ENCODE assay signal across 9 cellular contexts in the genomic region with DNA sequence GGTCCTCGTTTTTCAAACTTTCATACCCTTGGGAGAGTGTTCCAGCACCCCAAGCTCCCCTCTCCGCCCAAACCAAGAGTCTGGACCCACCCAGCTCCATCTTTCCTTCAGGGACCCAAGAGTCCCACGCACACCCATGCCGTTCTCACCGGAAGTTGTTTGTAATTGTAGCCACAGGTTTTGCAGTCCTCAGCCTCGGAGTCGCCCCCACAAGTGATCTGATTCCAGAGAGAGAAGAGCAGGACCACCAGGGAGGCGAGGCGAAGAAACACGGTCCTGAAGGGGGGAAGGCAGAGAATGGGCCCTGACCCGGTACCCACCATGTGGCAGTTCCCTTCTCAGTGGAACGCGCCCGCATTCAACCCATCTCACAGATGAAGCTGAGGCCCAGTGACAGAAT. TPM values are rescaled to one million over a fixed set of nuclear protein-coding genes. Genes with fewer than 3 reads are reported as not detected.
A peak's percentile ranks its signal among the peaks of the same experiment; 100 is the strongest.
DNase-seq lines count a peak whose midpoint lies in the region; ATAC-seq, FAIRE-seq and TF ChIP-seq lines count a peak whose summit lies in the region.
"Had no signal": no experiment of that assay in that cellular context is flagged by ENCODE, and none has a peak within 500 bp of the region (broad histone marks: within the 10 kb centered on the region; RNA-seq: fewer than 3 reads in every experiment).

No MANE protein-coding gene starts in this region.

- H3K4me3 ChIP-seq in GM23338 = peak overlapping the region; percentile 58
- peak overlapping the region; percentile 32; the same call in 1 of the 2 replicates for H3K4me3 ChIP-seq in GM12878
- H3K4me3 ChIP-seq in mucosa of rectum (ENCODE audit: low read length in 2 of 2) = peak overlapping the region; percentile 54 to 70

- no peak for TF ChIP-seq RAD21 in GM12878 (IDR thresholded peaks at IDR 0.05; ENCODE audit: insufficient read depth, low read depth, low read length)

- peaks cover 2% of the 10 kb centered on the region; the same call in 2 of the 3 replicates for H3K9me3 Mint-ChIP-seq in GM23338

- POLR2A ChIA-PET in GM12878 (lab: Charles Lee) = no interaction called here

- no peak overlapping the region for H2AFZ ChIP-seq in GM23338
- no peak overlapping the region for H2AFZ ChIP-seq in GM12878 (ENCODE audit: control insufficient read depth, low read depth, low read length)

- WGBS in GM12878 (ENCODE audit: insufficient coverage, insufficient replicate concordance, low lambda C conversion rate, missing lambda C conversion rate) = 91% methylated on average over 14 of the region's 14 CpGs

- in situ Hi-C loops in GM12878 (cut with MboI) = no loop called here

- no peak overlapping the region for H3K27ac Mint-ChIP-seq in GM23338

- peaks cover 9% of the 10 kb centered on the region; the same call in 1 of the 2 replicates for H3K79me2 ChIP-seq in GM23338 (replicated peaks; ENCODE audit: insufficient read depth)
- peaks cover 8% of the 10 kb centered on the region for H3K79me2 ChIP-seq in GM12878 (ENCODE audit: control insufficient read depth, insufficient read depth, low read length)

- no peak for DNase-seq in GM23338 (ENCODE audit: low spot score)
- DNase-seq in GM12878 (ENCODE audit: low read depth, low spot score) = no peak
- no peak for DNase-seq in AML-193 (lab: John Stamatoyannopoulos, UW)
- no peak for DNase-seq in foreskin melanocyte
- DNase-seq in cerebellar cortex (ENCODE audit: low spot score) = no peak

- no peak for TF ChIP-seq EP300 in GM12878 (IDR thresholded peaks at IDR 0.05; ENCODE audit: borderline replicate concordance in 1 of 2, control insufficient read depth in 1 of 2, low read depth in 2 of 2, low read length in 2 of 2)

- no peak for FAIRE-seq in GM12878 (lab: Jason Lieb, UNC)

- peak overlapping the region; percentile 97 for H3K27ac ChIP-seq in 22Rv1
- no peak overlapping the region for H3K27ac ChIP-seq in GM23338 (ENCODE audit: low read depth)
- H3K27ac ChIP-seq in GM12878 (ENCODE audit: control insufficient read depth, insufficient read depth) = no peak overlapping the region
- H3K27ac ChIP-seq in mucosa of rectum (ENCODE audit: low read depth in 2 of 2, low read length in 2 of 2) = peak overlapping the region; percentile 80 to 89

- RAD21 ChIA-PET in GM12878 (lab: Charles Lee; ENCODE audit: unreplicated experiment) = no interaction called here

- CTCF ChIA-PET in GM12878 (lab: Yijun Ruan, JAX) = no interaction called here

- H4K20me1 ChIP-seq in GM23338 (replicated peaks; ENCODE audit: insufficient read depth) (peaks cover 2% of the 10 kb centered on the region; the same call in 1 of the 2 replicates), GM12878 (ENCODE audit: control insufficient read depth, insufficient read depth) (no peaks in the 10 kb centered on the region)

- H3K36me3 ChIP-seq in GM23338 (ENCODE audit: insufficient read depth) = no peaks in the 10 kb centered on the region
- no peaks in the 10 kb centered on the region for H3K36me3 ChIP-seq in GM12878 (ENCODE audit: control insufficient read depth in 2 of 2, insufficient read depth in 2 of 2, low read length in 1 of 2)
- peaks cover 2 to 3% of the 10 kb centered on the region in 2 donors for H3K36me3 ChIP-seq in mucosa of rectum (ENCODE audit: control insufficient read depth in 2 of 2, insufficient read depth in 2 of 2, low read length in 2 of 2)

- peaks cover 8% of the 10 kb centered on the region; the same call in 1 of the 2 replicates for H3K4me1 ChIP-seq in GM23338 (ENCODE audit: insufficient read depth)
- peaks cover 4% of the 10 kb centered on the region; the same call in 1 of the 2 replicates for H3K4me1 ChIP-seq in GM12878 (ENCODE audit: control insufficient read depth, insufficient read depth, low read length)
- peaks cover 47 to 49% of the 10 kb centered on the region in 2 donors for H3K4me1 ChIP-seq in mucosa of rectum (ENCODE audit: control insufficient read depth in 2 of 2, insufficient read depth in 2 of 2, low read length in 2 of 2)

- no peak for TF ChIP-seq CTCF in 22Rv1 (IDR thresholded peaks at IDR 0.05)
- TF ChIP-seq CTCF in GM23338 (conservative IDR thresholded peaks at IDR 0.05; ENCODE audit: low read depth in 2 of 2) = no peak
- no peak for TF ChIP-seq CTCF in GM12878 (IDR thresholded peaks at IDR 0.05 in 2 of 3, conservative IDR thresholded peaks at IDR 0.05 in 1 of 3; ENCODE audit: control insufficient read depth in 2 of 3, extremely low read depth in 1 of 3, insufficient read depth in 1 of 3, low read depth in 3 of 3, low read length in 3 of 3)

- peaks cover 39% of the 10 kb centered on the region for H3K4me1 Mint-ChIP-seq in GM23338

- no TSS peak for BruUV-seq in GM12878 (replicated peaks; lab: Mats Ljungman, UMichigan)

- H3K4me2 ChIP-seq in GM23338 (peak overlapping the region; percentile 76), GM12878 (ENCODE audit: control insufficient read depth, insufficient read depth) (peak overlapping the region; percentile 20; the same call in 1 of the 2 replicates)

- no peak for TF ChIP-seq POLR2A in GM12878 (IDR thresholded peaks at IDR 0.05; ENCODE audit: low read depth, low read length)

- H3F3A ChIP-seq in GM23338 (replicated peaks; ENCODE audit: low read depth) = peaks cover 27% of the 10 kb centered on the region

- no peaks in the 10 kb centered on the region for H3K9me2 ChIP-seq in GM23338 (ENCODE audit: insufficient read depth)

- H3K4me3 Mint-ChIP-seq in GM23338 = peak overlapping the region; percentile 86

- H3K9me3 ChIP-seq in GM12878 (replicated peaks; ENCODE audit: control insufficient read depth, insufficient read depth, low read length) (no peaks in the 10 kb centered on the region; the same call in 2 of the 3 replicates), mucosa of rectum (ENCODE audit: control insufficient read depth in 2 of 2, low read length in 2 of 2) (no peaks in the 10 kb centered on the region)

- peaks cover 7% of the 10 kb centered on the region; the same call in 1 of the 2 replicates for H3K27me3 ChIP-seq in GM23338 (ENCODE audit: insufficient read depth)
- no peaks in the 10 kb centered on the region for H3K27me3 ChIP-seq in GM12878 (replicated peaks in 1 of 2; ENCODE audit: control insufficient read depth in 2 of 2, insufficient read depth in 2 of 2, low read length in 1 of 2)
- no peaks in the 10 kb centered on the region for H3K27me3 ChIP-seq in mucosa of rectum (ENCODE audit: control insufficient read depth in 2 of 2, insufficient read depth in 2 of 2, low read length in 2 of 2)

- H3K27me3 Mint-ChIP-seq in GM23338 (ENCODE audit: insufficient read depth, low read depth, poor library complexity) = peaks cover 48% of the 10 kb centered on the region

- peaks cover 7% of the 10 kb centered on the region for H3K36me3 Mint-ChIP-seq in GM23338 (ENCODE audit: low read depth)

- H3K9ac ChIP-seq in GM12878 (ENCODE audit: control insufficient read depth, insufficient read depth, low read length) (no peak overlapping the region), mucosa of rectum (ENCODE audit: low read depth in 1 of 2, low read length in 2 of 2) (peak overlapping the region; percentile 52 to 59)

- intact Hi-C loops in GM12878 (cut with micrococcal nuclease; ENCODE audit: unreplicated experiment) = no loop called here

- no peak for ATAC-seq in GM23338
- ATAC-seq in GM12878 = no peak
- ATAC-seq in HG02852 (IDR thresholded peaks at IDR 0.05; ENCODE audit: unreplicated experiment) = no peak

- SMC1A ChIA-PET in GM12878 (lab: Charles Lee; ENCODE audit: uncharacterized antibody, unreplicated experiment) = interaction anchor here (1.5 kb wide), 1 partner anchor 27 kb away, joined by 4 read pairs; the partner anchor contains the start of gene MBOAT7

RNA-seq across cellular contexts. Expression of gene LENG1, which starts 3.4 kb away (rescaled TPM):
- 4.7 TPM in 2 replicates for total RNA-seq in GM23338 (2014; rRNA removed; shearing (Covaris generic))
- polyA plus RNA-seq in GM23338 (2016; fragmentation: Nextera tagmentation; extraction: Ambion mirVana) (17.2 and 19.3 TPM in 2 replicates), GM12878 (2011; rRNA removed) (2.4 and 3.0 TPM in 2 replicates), GM12878 (2014; fragmentation: Illumina TruSeq; extraction: Trizol) (1.1 and 5.3 TPM in 2 replicates), GM12878 (2014; fragmentation: Nextera tagmentation; extraction: Ambion mirVana) (1 to 10 TPM in 1 of 2 experiments, under 1 TPM in 1; 0.21 to 1.1 TPM), GM12878 (2014; rRNA removed) (7.0 and 7.8 TPM in 2 replicates), GM12878 (2016; fragmentation: Nextera tagmentation; extraction: Ambion mirVana) (10 to 100 TPM; 10.7 to 10.8 TPM)
- 2.4 and 2.6 TPM in 2 replicates for total RNA-seq in GM12878 (2013; cell fraction: nucleolus; rRNA removed)
- total RNA-seq in GM12878 (2014; rRNA removed) (6.5 and 7.7 TPM in 2 replicates), GM12878 (2014; rRNA removed; fragmentation: Illumina TruSeq; extraction: Trizol) (6.0 and 6.4 TPM in 2 replicates), GM12878 (2021) (5.1 and 5.5 TPM in 2 replicates)
- 1.6 TPM for polyA plus RNA-seq in GM12878 (2011; ENCODE audit: low read depth)
- polyA plus RNA-seq in GM12878 (2011; cell fraction: cytosol; rRNA removed) = 2.8 and 3.6 TPM in 2 replicates
- polyA plus RNA-seq in GM12878 (2011; cell fraction: nucleus; rRNA removed) = 2.9 and 4.3 TPM in 2 replicates
- 4.8 and 6.3 TPM in 2 replicates for polyA plus RNA-seq in GM12878 (2012)
- 0.29 and 0.93 TPM in 2 replicates for polyA minus RNA-seq in GM12878 (2011; rRNA and poly(A)+ RNA removed)
- 1.1 and 1.4 TPM in 2 replicates for polyA minus RNA-seq in GM12878 (2011; cell fraction: cytosol; rRNA and poly(A)+ RNA removed)
- polyA minus RNA-seq in GM12878 (2011; cell fraction: nucleus; rRNA and poly(A)+ RNA removed) = 0.73 and 1.5 TPM in 2 replicates

RNA-seq across cellular contexts. Expression of gene TMC4, which starts 10.1 kb away (rescaled TPM):
- total RNA-seq in GM23338 (2014; rRNA removed; shearing (Covaris generic)) = 0.58 and 2.3 TPM in 2 replicates
- polyA plus RNA-seq in GM23338 (2016; fragmentation: Nextera tagmentation; extraction: Ambion mirVana) (7.8 and 8.2 TPM in 2 replicates), GM12878 (2011; rRNA removed) (not detected in 2 replicates), GM12878 (2014; fragmentation: Illumina TruSeq; extraction: Trizol) (not detected in 2 replicates), GM12878 (2014; fragmentation: Nextera tagmentation; extraction: Ambion mirVana) (not detected), GM12878 (2014; rRNA removed) (not detected in 2 replicates), GM12878 (2016; fragmentation: Nextera tagmentation; extraction: Ambion mirVana) (under 1 TPM; 0.74 to 0.83 TPM)
- 1.3 and 2.7 TPM in 2 replicates for total RNA-seq in GM12878 (2013; cell fraction: nucleolus; rRNA removed)
- total RNA-seq in GM12878 (2014; rRNA removed) (0.05 TPM in 1 of 2 replicates, not detected in the other), GM12878 (2014; rRNA removed; fragmentation: Illumina TruSeq; extraction: Trizol) (not detected in 2 replicates), GM12878 (2021) (0.27 and 0.33 TPM in 2 replicates)
- not detected for polyA plus RNA-seq in GM12878 (2011; ENCODE audit: low read depth)
- polyA plus RNA-seq in GM12878 (2011; cell fraction: cytosol; rRNA removed) = 0.12 and 0.15 TPM in 2 replicates
- polyA plus RNA-seq in GM12878 (2011; cell fraction: nucleus; rRNA removed) = 0.09 TPM in 2 replicates
- polyA plus RNA-seq in GM12878 (2012) = 0.57 and 1.0 TPM in 2 replicates
- not detected in 2 replicates for polyA minus RNA-seq in GM12878 (2011; rRNA and poly(A)+ RNA removed)
- polyA minus RNA-seq in GM12878 (2011; cell fraction: cytosol; rRNA and poly(A)+ RNA removed) = not detected in 2 replicates
- not detected in 2 replicates for polyA minus RNA-seq in GM12878 (2011; cell fraction: nucleus; rRNA and poly(A)+ RNA removed)
- total RNA-seq: dermis microvascular lymphatic vessel endothelial cell had no signal

RNA-seq across cellular contexts. Expression of gene CNOT3, which starts 25.3 kb away (rescaled TPM):
- total RNA-seq in GM23338 (2014; rRNA removed; shearing (Covaris generic)) = 47.0 and 61.2 TPM in 2 replicates
- 36.4 and 39.7 TPM in 2 replicates for polyA plus RNA-seq in GM23338 (2016; fragmentation: Nextera tagmentation; extraction: Ambion mirVana)
- 24.5 and 25.4 TPM in 2 replicates for total RNA-seq in GM12878 (2013; cell fraction: nucleolus; rRNA removed)
- total RNA-seq in GM12878 (2014; rRNA removed) = 6.7 and 9.1 TPM in 2 replicates
- total RNA-seq in GM12878 (2014; rRNA removed; fragmentation: Illumina TruSeq; extraction: Trizol) = 7.1 and 7.6 TPM in 2 replicates
- 44.9 and 55.6 TPM in 2 replicates for total RNA-seq in GM12878 (2021)
- 49.4 TPM for polyA plus RNA-seq in GM12878 (2011; ENCODE audit: low read depth)
- polyA plus RNA-seq in GM12878 (2011; rRNA removed) = 5.8 and 5.9 TPM in 2 replicates
- 9.1 and 13.5 TPM in 2 replicates for polyA plus RNA-seq in GM12878 (2011; cell fraction: cytosol; rRNA removed)
- 20.3 and 34.0 TPM in 2 replicates for polyA plus RNA-seq in GM12878 (2011; cell fraction: nucleus; rRNA removed)
- 33.4 and 40.2 TPM in 2 replicates for polyA plus RNA-seq in GM12878 (2012)
- polyA plus RNA-seq in GM12878 (2014; fragmentation: Illumina TruSeq; extraction: Trizol) = 33.3 and 45.1 TPM in 2 replicates
- under 1 TPM; 0.14 to 0.62 TPM for polyA plus RNA-seq in GM12878 (2014; fragmentation: Nextera tagmentation; extraction: Ambion mirVana)
- polyA plus RNA-seq in GM12878 (2014; rRNA removed) = 18.8 and 21.0 TPM in 2 replicates
- 10 to 100 TPM; 29.7 to 32.8 TPM for polyA plus RNA-seq in GM12878 (2016; fragmentation: Nextera tagmentation; extraction: Ambion mirVana)
- 9.3 and 11.5 TPM in 2 replicates for polyA minus RNA-seq in GM12878 (2011; rRNA and poly(A)+ RNA removed)
- 15.4 and 20.8 TPM in 2 replicates for polyA minus RNA-seq in GM12878 (2011; cell fraction: cytosol; rRNA and poly(A)+ RNA removed)
- polyA minus RNA-seq in GM12878 (2011; cell fraction: nucleus; rRNA and poly(A)+ RNA removed) = 5.7 and 10.1 TPM in 2 replicates

RNA-seq across cellular contexts. Expression of gene MBOAT7, which starts 26.5 kb away (rescaled TPM):
- total RNA-seq in GM23338 (2014; rRNA removed; shearing (Covaris generic)) = 140 and 184 TPM in 2 replicates
- polyA plus RNA-seq in GM23338 (2016; fragmentation: Nextera tagmentation; extraction: Ambion mirVana) = 73.5 and 77.8 TPM in 2 replicates
- total RNA-seq in GM12878 (2013; cell fraction: nucleolus; rRNA removed) = 42.5 and 58.1 TPM in 2 replicates
- 23.8 and 28.1 TPM in 2 replicates for total RNA-seq in GM12878 (2014; rRNA removed)
- 8.0 and 8.6 TPM in 2 replicates for total RNA-seq in GM12878 (2014; rRNA removed; fragmentation: Illumina TruSeq; extraction: Trizol)
- total RNA-seq in GM12878 (2021) = 38.8 and 43.0 TPM in 2 replicates
- 9.5 TPM for polyA plus RNA-seq in GM12878 (2011; ENCODE audit: low read depth)
- polyA plus RNA-seq in GM12878 (2011; rRNA removed) = 3.6 and 8.5 TPM in 2 replicates
- polyA plus RNA-seq in GM12878 (2011; cell fraction: cytosol; rRNA removed) = 11.9 and 15.4 TPM in 2 replicates
- 25.5 and 31.4 TPM in 2 replicates for polyA plus RNA-seq in GM12878 (2011; cell fraction: nucleus; rRNA removed)
- polyA plus RNA-seq in GM12878 (2012) = 27.3 and 27.9 TPM in 2 replicates
- polyA plus RNA-seq in GM12878 (2014; fragmentation: Illumina TruSeq; extraction: Trizol) = 8.2 and 15.7 TPM in 2 replicates
- polyA plus RNA-seq in GM12878 (2014; fragmentation: Nextera tagmentation; extraction: Ambion mirVana) = 1 to 10 TPM in 1 of 2 experiments, under 1 TPM in 1; 0.69 to 1.4 TPM
- polyA plus RNA-seq in GM12878 (2014; rRNA removed) = 27.8 and 34.4 TPM in 2 replicates
- polyA plus RNA-seq in GM12878 (2016; fragmentation: Nextera tagmentation; extraction: Ambion mirVana) = 10 to 100 TPM; 37.1 to 44.5 TPM
- 6.0 and 12.5 TPM in 2 replicates for polyA minus RNA-seq in GM12878 (2011; rRNA and poly(A)+ RNA removed)
- 9.6 and 11.6 TPM in 2 replicates for polyA minus RNA-seq in GM12878 (2011; cell fraction: cytosol; rRNA and poly(A)+ RNA removed)
- 8.9 and 19.6 TPM in 2 replicates for polyA minus RNA-seq in GM12878 (2011; cell fraction: nucleus; rRNA and poly(A)+ RNA removed)

RNA-seq across cellular contexts. Expression of gene TSEN34, which starts 28.2 kb away (rescaled TPM):
- 51.2 and 53.4 TPM in 2 replicates for total RNA-seq in GM23338 (2014; rRNA removed; shearing (Covaris generic))
- polyA plus RNA-seq in GM23338 (2016; fragmentation: Nextera tagmentation; extraction: Ambion mirVana) (33.0 and 36.6 TPM in 2 replicates), GM12878 (2011; rRNA removed) (11.5 and 14.7 TPM in 2 replicates), GM12878 (2014; fragmentation: Illumina TruSeq; extraction: Trizol) (1.9 and 5.3 TPM in 2 replicates), GM12878 (2014; fragmentation: Nextera tagmentation; extraction: Ambion mirVana) (1 to 10 TPM; 1.0 to 4.2 TPM), GM12878 (2014; rRNA removed) (26.5 and 26.9 TPM in 2 replicates), GM12878 (2016; fragmentation: Nextera tagmentation; extraction: Ambion mirVana) (10 to 100 TPM; 29.8 to 35.9 TPM)
- total RNA-seq in GM12878 (2013; cell fraction: nucleolus; rRNA removed) = 7.1 and 7.7 TPM in 2 replicates
- total RNA-seq in GM12878 (2014; rRNA removed) (20.8 and 21.2 TPM in 2 replicates), GM12878 (2014; rRNA removed; fragmentation: Illumina TruSeq; extraction: Trizol) (8.2 and 8.9 TPM in 2 replicates), GM12878 (2021) (18.9 and 22.0 TPM in 2 replicates)
- polyA plus RNA-seq in GM12878 (2011; ENCODE audit: low read depth) = 6.7 TPM
- polyA plus RNA-seq in GM12878 (2011; cell fraction: cytosol; rRNA removed) = 27.3 and 36.8 TPM in 2 replicates
- 25.0 and 25.4 TPM in 2 replicates for polyA plus RNA-seq in GM12878 (2011; cell fraction: nucleus; rRNA removed)
- polyA plus RNA-seq in GM12878 (2012) = 9.4 and 16.6 TPM in 2 replicates
- polyA minus RNA-seq in GM12878 (2011; rRNA and poly(A)+ RNA removed) = 5.9 and 15.6 TPM in 2 replicates
- polyA minus RNA-seq in GM12878 (2011; cell fraction: cytosol; rRNA and poly(A)+ RNA removed) = 5.9 and 7.0 TPM in 2 replicates
- 4.5 and 6.1 TPM in 2 replicates for polyA minus RNA-seq in GM12878 (2011; cell fraction: nucleus; rRNA and poly(A)+ RNA removed)

Comparison
In these comparisons a context has a peak if more than half of its experiments do, and no peak if none do; other contexts are left out.
1. H3K27ac ChIP-seq: peak in 22Rv1 (single experiment) and mucosa of rectum (2 of 2); none in GM23338 (single experiment) and GM12878 (single experiment).
2. Peak in every context shown above with its lines, with median percentiles within 50 percentile points of each other: H3K4me3 ChIP-seq.